2 cellular contexts compared by ENCODE assay signal in genomic region chr11:60767388-60767811, GRCh38.
TF ChIP-seq lines count a peak whose summit lies in the region.

No MANE protein-coding gene starts in this region.

TF ChIP-seq in HCT116, 20 proteins besides CTCF, POLR2A, EP300 and RAD21:
- TF ChIP-seq SRF (IDR thresholded peaks at IDR 0.05; ENCODE audit: low read depth) = no peak
- peak; percentile 32; the same call in 1 of the 2 replicates for TF ChIP-seq CBX3 (IDR thresholded peaks at IDR 0.05; ENCODE audit: low read depth)
- peak; percentile 76 for TF ChIP-seq MAX (IDR thresholded peaks at IDR 0.05)
TF ChIP-seq in HCT116: peak in this region for 2.

TF ChIP-seq in H1, 55 proteins besides CTCF, POLR2A, EP300 and RAD21:
- TF ChIP-seq RBBP5 (IDR thresholded peaks at IDR 0.05; ENCODE audit: borderline replicate concordance, low read depth, low read length) = no peak
- peak; percentile 97 for TF ChIP-seq E2F6 (IDR thresholded peaks at IDR 0.05)
- TF ChIP-seq HDAC2 (IDR thresholded peaks at IDR 0.05; ENCODE audit: borderline replicate concordance in 1 of 2, low read depth in 2 of 2, low read length in 2 of 2) = 0 out of 4 replicates have a peak, but pooled peaks of 1 of the 2 experiments have one; percentile 29
- no peak for TF ChIP-seq BRCA1 (IDR thresholded peaks at IDR 0.05; ENCODE audit: low read depth, low read length)
- TF ChIP-seq MAFK (IDR thresholded peaks at IDR 0.05; ENCODE audit: low read depth, low read length) = no peak
- no peak for TF ChIP-seq EGR1 (IDR thresholded peaks at IDR 0.05; ENCODE audit: borderline replicate concordance, low read depth, low read length)
- no peak for TF ChIP-seq CREB1 (IDR thresholded peaks at IDR 0.05)
- no peak for TF ChIP-seq HDAC6 (IDR thresholded peaks at IDR 0.05; ENCODE audit: low read depth, low read length)
- TF ChIP-seq USF2 (IDR thresholded peaks at IDR 0.05; ENCODE audit: low read length) = peak; percentile 49; the same call in 1 of the 2 replicates
- TF ChIP-seq CBX5 (IDR thresholded peaks at IDR 0.05; ENCODE audit: low read depth, low read length) = no peak
- no peak for TF ChIP-seq BCL11A (IDR thresholded peaks at IDR 0.05; ENCODE audit: low read depth in 2 of 2, low read length in 2 of 2)
- TF ChIP-seq BACH1 (IDR thresholded peaks at IDR 0.05; ENCODE audit: low read length) = no peak
- TF ChIP-seq SP1 (IDR thresholded peaks at IDR 0.05; ENCODE audit: low read depth, low read length) = no peak
- TF ChIP-seq CBX8 (IDR thresholded peaks at IDR 0.05; ENCODE audit: borderline replicate concordance, low read depth, low read length) = no peak
- no peak for TF ChIP-seq TCF12 (IDR thresholded peaks at IDR 0.05; ENCODE audit: low read depth, low read length)
- TF ChIP-seq RXRA (IDR thresholded peaks at IDR 0.05; ENCODE audit: insufficient read depth, low read depth, low read length) = no peak
- TF ChIP-seq TAF7 (optimal IDR thresholded peaks at IDR 0.05; ENCODE audit: borderline replicate concordance, low read depth, low read length) = no peak
- peak; percentile 28 for TF ChIP-seq ASH2L (IDR thresholded peaks at IDR 0.05; ENCODE audit: low read length)
- TF ChIP-seq CHD7 (IDR thresholded peaks at IDR 0.05; ENCODE audit: insufficient replicate concordance, low read length) = no peak
- no peak for TF ChIP-seq CHD1 (IDR thresholded peaks at IDR 0.05; ENCODE audit: low read depth, low read length)
- TF ChIP-seq MAX (IDR thresholded peaks at IDR 0.05) = peak; percentile 100
- TF ChIP-seq RFX5 (IDR thresholded peaks at IDR 0.05; ENCODE audit: borderline replicate concordance, low read depth, low read length) = no peak
- TF ChIP-seq KDM4A (IDR thresholded peaks at IDR 0.05; ENCODE audit: low read depth, low read length, severe bottlenecking) = no peak
